In genomic region chr9:133889498-133890301, GRCh38 we compare ENCODE assay signal across 11 cellular contexts.
DNase-seq lines count a peak whose midpoint lies in the region; ATAC-seq and TF ChIP-seq lines count a peak whose summit lies in the region.
"Had no signal": no experiment of that assay in that cellular context is flagged by ENCODE, and none has a peak within 500 bp of the region (broad histone marks: within the 10 kb centered on the region; RNA-seq: fewer than 3 reads in every experiment).

No MANE protein-coding gene starts in this region.

- DNase-seq in MCF 10A (ENCODE audit: unreplicated experiment) (peak; percentile 11), breast epithelium (ENCODE audit: low spot score in 2 of 2) (no peak), RPMI7951 (ENCODE audit: low read depth) (peak; percentile 27), glutamatergic neuron (peak; percentile 80), type B pancreatic cell (ENCODE audit: extremely low spot score, unreplicated experiment) (no peak)
- no peak for DNase-seq in activated CD4-positive, alpha-beta T cell treated with anti-CD3 and anti-CD28 coated beads, Interleukin-2, amount 10 ng/mL, durations not matched to agents 24 days and 14 days
- DNase-seq in effector CD4-positive, alpha-beta T cell: no peak
- DNase-seq: foreskin melanocyte; stimulated activated CD4-positive, alpha-beta T cell treated with anti-CD3 and anti-CD28 coated beads, Interleukin-4, amount 100 ng/mL, for 1 hour; upper lobe of left lung had no signal

- no peak overlapping the region for H3K4me3 ChIP-seq in breast epithelium
- H3K4me3 ChIP-seq: upper lobe of left lung had no signal

- CTCF ChIA-PET in MCF 10A (lab: Yijun Ruan, JAX): interaction anchor here (1.4 kb wide), 1 partner anchor 105 kb away, joined by 6 read pairs; no protein-coding TSS in a partner anchor

- peaks cover 16% of the 10 kb centered on the region for H3K4me1 Mint-ChIP-seq in MCF 10A (ENCODE audit: insufficient read depth, unreplicated experiment)
- H3K4me1 Mint-ChIP-seq in glutamatergic neuron (ENCODE audit: low read depth, unreplicated experiment): peaks cover 63% of the 10 kb centered on the region
- peaks cover 39% of the 10 kb centered on the region for H3K4me1 Mint-ChIP-seq in type B pancreatic cell (ENCODE audit: unreplicated experiment)
- H3K4me1 Mint-ChIP-seq in activated CD4-positive, alpha-beta T cell treated with anti-CD3 and anti-CD28 coated beads, Interleukin-2, amount 10 ng/mL, durations not matched to agents 24 days and 14 days: no peaks in the 10 kb centered on the region

- H3K4me3 Mint-ChIP-seq in MCF 10A (ENCODE audit: unreplicated experiment): no peak overlapping the region
- H3K4me3 Mint-ChIP-seq in glutamatergic neuron (ENCODE audit: unreplicated experiment): peak overlapping the region; percentile 81
- peak overlapping the region; percentile 4 for H3K4me3 Mint-ChIP-seq in type B pancreatic cell
- no peak overlapping the region for H3K4me3 Mint-ChIP-seq in activated CD4-positive, alpha-beta T cell treated with anti-CD3 and anti-CD28 coated beads, Interleukin-2, amount 10 ng/mL, durations not matched to agents 24 days and 14 days

- TF ChIP-seq CTCF in MCF 10A (IDR thresholded peaks at IDR 0.05; ENCODE audit: unreplicated experiment): no peak
- no peak for TF ChIP-seq CTCF in breast epithelium (IDR thresholded peaks at IDR 0.05)
- TF ChIP-seq CTCF in glutamatergic neuron (IDR thresholded peaks at IDR 0.05; ENCODE audit: partially characterized antibody, unreplicated experiment): no peak
- no peak for TF ChIP-seq CTCF in type B pancreatic cell (conservative IDR thresholded peaks at IDR 0.05)

- H3K27ac ChIP-seq in breast epithelium: no peak overlapping the region
- H3K27ac ChIP-seq: upper lobe of left lung had no signal

- H3K9me3 ChIP-seq in breast epithelium: no peaks in the 10 kb centered on the region
- H3K9me3 ChIP-seq: upper lobe of left lung had no signal

- H3K27me3 ChIP-seq in breast epithelium: no peaks in the 10 kb centered on the region
- H3K27me3 ChIP-seq: upper lobe of left lung had no signal

- intact Hi-C loops in MCF 10A (cut with micrococcal nuclease) (no loop called here), breast epithelium (cut with DNase I; ENCODE audit: low total_unique reads) (loop anchor here (10.0 kb wide), 1 partner anchor 55 kb away; no protein-coding TSS in a partner anchor)
- intact Hi-C loops in activated CD4-positive, alpha-beta T cell treated with anti-CD3 and anti-CD28 coated beads, Interleukin-2, amount 10 ng/mL, durations not matched to agents 24 days and 14 days (cut with micrococcal nuclease): no loop called here

- H3K27ac Mint-ChIP-seq in MCF 10A (ENCODE audit: low read depth, unreplicated experiment) (peak overlapping the region; percentile 83), glutamatergic neuron (ENCODE audit: unreplicated experiment) (peak overlapping the region; percentile 95), type B pancreatic cell (peak overlapping the region; percentile 75)
- no peak overlapping the region for H3K27ac Mint-ChIP-seq in activated CD4-positive, alpha-beta T cell treated with anti-CD3 and anti-CD28 coated beads, Interleukin-2, amount 10 ng/mL, durations not matched to agents 24 days and 14 days

- no peak for ATAC-seq in HG03469 (IDR thresholded peaks at IDR 0.05; ENCODE audit: unreplicated experiment)

- H3K4me1 ChIP-seq in breast epithelium: no peaks in the 10 kb centered on the region
- H3K4me1 ChIP-seq: upper lobe of left lung had no signal

- BruUV-seq in MCF 10A (replicated peaks; lab: Mats Ljungman, UMichigan): no TSS peak

- H3K36me3 Mint-ChIP-seq in MCF 10A (ENCODE audit: insufficient read depth, unreplicated experiment) (peaks cover 5% of the 10 kb centered on the region), glutamatergic neuron (ENCODE audit: unreplicated experiment) (no peaks in the 10 kb centered on the region), type B pancreatic cell (no peaks in the 10 kb centered on the region)
- no peaks in the 10 kb centered on the region for H3K36me3 Mint-ChIP-seq in activated CD4-positive, alpha-beta T cell treated with anti-CD3 and anti-CD28 coated beads, Interleukin-2, amount 10 ng/mL, durations not matched to agents 24 days and 14 days (ENCODE audit: low read depth)

- H3K9me3 Mint-ChIP-seq in MCF 10A (ENCODE audit: unreplicated experiment): no peaks in the 10 kb centered on the region
- peaks cover 59% of the 10 kb centered on the region for H3K9me3 Mint-ChIP-seq in glutamatergic neuron (ENCODE audit: unreplicated experiment)
- no peaks in the 10 kb centered on the region for H3K9me3 Mint-ChIP-seq in type B pancreatic cell
- H3K9me3 Mint-ChIP-seq in activated CD4-positive, alpha-beta T cell treated with anti-CD3 and anti-CD28 coated beads, Interleukin-2, amount 10 ng/mL, durations not matched to agents 24 days and 14 days: no peaks in the 10 kb centered on the region

- H3K36me3 ChIP-seq in breast epithelium: no peaks in the 10 kb centered on the region
- H3K36me3 ChIP-seq: upper lobe of left lung had no signal

- POLR2A ChIA-PET in MCF 10A (lab: Yijun Ruan, JAX): interaction anchor here (0.6 kb wide), 1 partner anchor 9 kb away, joined by 3 read pairs; no protein-coding TSS in a partner anchor

- H3K27me3 Mint-ChIP-seq in MCF 10A (ENCODE audit: insufficient read depth, unreplicated experiment) (no peaks in the 10 kb centered on the region), glutamatergic neuron (ENCODE audit: unreplicated experiment) (peaks cover 30% of the 10 kb centered on the region), type B pancreatic cell (no peaks in the 10 kb centered on the region)
- no peaks in the 10 kb centered on the region for H3K27me3 Mint-ChIP-seq in activated CD4-positive, alpha-beta T cell treated with anti-CD3 and anti-CD28 coated beads, Interleukin-2, amount 10 ng/mL, durations not matched to agents 24 days and 14 days

- no peak for TF ChIP-seq POLR2A in breast epithelium (IDR thresholded peaks at IDR 0.05)

Comparison
In these comparisons a context has a peak if more than half of its experiments do, and no peak if none do; other contexts are left out.
1. DNase-seq: peak in MCF 10A (single experiment), RPMI7951 (single experiment) and glutamatergic neuron (single experiment); none in breast epithelium (0 of 2), type B pancreatic cell (single experiment), activated CD4-positive, alpha-beta T cell treated with anti-CD3 and anti-CD28 coated beads, Interleukin-2, amount 10 ng/mL, durations not matched to agents 24 days and 14 days (single experiment) and effector CD4-positive, alpha-beta T cell (single experiment).
2. H3K4me3 Mint-ChIP-seq: peak in glutamatergic neuron (single experiment) and type B pancreatic cell (single experiment); none in MCF 10A (single experiment) and activated CD4-positive, alpha-beta T cell treated with anti-CD3 and anti-CD28 coated beads, Interleukin-2, amount 10 ng/mL, durations not matched to agents 24 days and 14 days (single experiment).